1 cellular context compared by ENCODE assay signal in genomic region chr12:42670719-42671118, GRCh38.
TF ChIP-seq lines count a peak whose summit lies in the region.

No MANE protein-coding gene starts in this region.

TF ChIP-seq in GM23338, 12 proteins besides CTCF, POLR2A, EP300 and RAD21 (continued from another document):
- no peak for TF ChIP-seq ZNF462 (CRISPR knock-in tag; IDR thresholded peaks at IDR 0.05)
- TF ChIP-seq ETS1 (IDR thresholded peaks at IDR 0.05) = no peak
- no peak for TF ChIP-seq JUNB (IDR thresholded peaks at IDR 0.05; ENCODE audit: unreplicated experiment)
